1 cellular context compared by ENCODE assay signal in the genomic region with DNA sequence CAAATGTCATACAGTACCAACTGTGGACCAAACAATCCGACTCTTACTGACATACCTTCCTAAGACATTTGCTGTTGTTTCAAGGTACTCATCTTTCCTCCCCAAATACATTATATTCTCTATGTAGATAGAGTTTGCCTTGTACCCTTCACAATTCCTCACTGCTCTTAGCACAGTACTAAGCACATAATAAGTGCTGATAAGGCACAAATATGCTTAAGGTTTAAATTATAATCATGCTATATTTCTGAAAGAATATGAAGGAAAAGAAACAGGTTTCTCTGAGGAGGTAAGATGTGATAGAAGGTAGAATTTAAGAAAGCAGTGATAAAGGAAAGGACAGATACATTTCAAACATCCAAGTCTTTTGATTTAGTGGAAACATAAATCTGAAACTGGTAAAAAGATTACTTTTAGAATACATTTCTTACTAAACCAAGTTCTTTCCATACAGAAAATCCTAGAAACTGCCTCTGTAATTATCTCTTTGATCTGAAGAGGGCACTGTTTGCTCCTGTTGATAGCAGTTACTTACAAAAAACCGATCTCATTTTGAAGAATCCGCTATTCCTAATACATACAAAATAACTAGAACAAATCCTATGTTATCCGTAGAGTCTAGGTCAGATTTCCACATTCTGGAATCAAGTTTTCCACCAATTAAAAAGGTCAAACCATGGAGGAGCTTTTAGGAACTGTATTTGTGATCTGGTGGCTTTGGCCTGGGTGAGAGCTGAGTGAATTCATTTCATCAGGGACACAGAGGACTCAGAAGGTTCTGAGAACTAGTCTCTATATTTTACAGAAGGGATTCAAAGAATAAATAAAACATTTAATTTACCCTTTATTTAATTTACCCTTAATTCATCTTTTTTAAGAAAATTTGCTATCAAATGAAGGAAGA.
TF ChIP-seq lines count a peak whose summit lies in the region.

No MANE protein-coding gene starts in this region.

TF ChIP-seq in SK-N-SH treated with all-trans-retinoic acid at 6 μM for 48 hours, 23 proteins besides CTCF, POLR2A, EP300 and RAD21 (continued from another document):
- TF ChIP-seq, protein P1, sequence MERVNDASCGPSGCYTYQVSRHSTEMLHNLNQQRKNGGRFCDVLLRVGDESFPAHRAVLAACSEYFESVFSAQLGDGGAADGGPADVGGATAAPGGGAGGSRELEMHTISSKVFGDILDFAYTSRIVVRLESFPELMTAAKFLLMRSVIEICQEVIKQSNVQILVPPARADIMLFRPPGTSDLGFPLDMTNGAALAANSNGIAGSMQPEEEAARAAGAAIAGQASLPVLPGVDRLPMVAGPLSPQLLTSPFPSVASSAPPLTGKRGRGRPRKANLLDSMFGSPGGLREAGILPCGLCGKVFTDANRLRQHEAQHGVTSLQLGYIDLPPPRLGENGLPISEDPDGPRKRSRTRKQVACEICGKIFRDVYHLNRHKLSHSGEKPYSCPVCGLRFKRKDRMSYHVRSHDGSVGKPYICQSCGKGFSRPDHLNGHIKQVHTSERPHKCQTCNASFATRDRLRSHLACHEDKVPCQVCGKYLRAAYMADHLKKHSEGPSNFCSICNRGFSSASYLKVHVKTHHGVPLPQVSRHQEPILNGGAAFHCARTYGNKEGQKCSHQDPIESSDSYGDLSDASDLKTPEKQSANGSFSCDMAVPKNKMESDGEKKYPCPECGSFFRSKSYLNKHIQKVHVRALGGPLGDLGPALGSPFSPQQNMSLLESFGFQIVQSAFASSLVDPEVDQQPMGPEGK (CRISPR knock-in tag; IDR thresholded peaks at IDR 0.05; ENCODE audit: borderline replicate concordance) = no peak
- TF ChIP-seq, protein P2, sequence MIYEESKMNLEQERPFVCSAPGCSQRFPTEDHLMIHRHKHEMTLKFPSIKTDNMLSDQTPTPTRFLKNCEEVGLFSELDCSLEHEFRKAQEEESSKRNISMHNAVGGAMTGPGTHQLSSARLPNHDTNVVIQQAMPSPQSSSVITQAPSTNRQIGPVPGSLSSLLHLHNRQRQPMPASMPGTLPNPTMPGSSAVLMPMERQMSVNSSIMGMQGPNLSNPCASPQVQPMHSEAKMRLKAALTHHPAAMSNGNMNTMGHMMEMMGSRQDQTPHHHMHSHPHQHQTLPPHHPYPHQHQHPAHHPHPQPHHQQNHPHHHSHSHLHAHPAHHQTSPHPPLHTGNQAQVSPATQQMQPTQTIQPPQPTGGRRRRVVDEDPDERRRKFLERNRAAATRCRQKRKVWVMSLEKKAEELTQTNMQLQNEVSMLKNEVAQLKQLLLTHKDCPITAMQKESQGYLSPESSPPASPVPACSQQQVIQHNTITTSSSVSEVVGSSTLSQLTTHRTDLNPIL (CRISPR knock-in tag; IDR thresholded peaks at IDR 0.05; ENCODE audit: low read depth) = no peak
- TF ChIP-seq SNAI2 (CRISPR knock-in tag; IDR thresholded peaks at IDR 0.05) (no peak), CSDC2 (CRISPR knock-in tag; IDR thresholded peaks at IDR 0.05) (no peak), GLIS3 (CRISPR knock-in tag; IDR thresholded peaks at IDR 0.05) (no peak), ZNF70 (CRISPR knock-in tag; IDR thresholded peaks at IDR 0.05) (no peak), ARNTL (CRISPR knock-in tag; IDR thresholded peaks at IDR 0.05; ENCODE audit: borderline replicate concordance, low read depth) (no peak), ISL1 (CRISPR knock-in tag; IDR thresholded peaks at IDR 0.05) (no peak), PPARA (CRISPR knock-in tag; IDR thresholded peaks at IDR 0.05; ENCODE audit: borderline replicate concordance) (no peak), ZNF565 (CRISPR knock-in tag; conservative IDR thresholded peaks at IDR 0.05; ENCODE audit: low read depth) (no peak)
- TF ChIP-seq, protein P3, sequence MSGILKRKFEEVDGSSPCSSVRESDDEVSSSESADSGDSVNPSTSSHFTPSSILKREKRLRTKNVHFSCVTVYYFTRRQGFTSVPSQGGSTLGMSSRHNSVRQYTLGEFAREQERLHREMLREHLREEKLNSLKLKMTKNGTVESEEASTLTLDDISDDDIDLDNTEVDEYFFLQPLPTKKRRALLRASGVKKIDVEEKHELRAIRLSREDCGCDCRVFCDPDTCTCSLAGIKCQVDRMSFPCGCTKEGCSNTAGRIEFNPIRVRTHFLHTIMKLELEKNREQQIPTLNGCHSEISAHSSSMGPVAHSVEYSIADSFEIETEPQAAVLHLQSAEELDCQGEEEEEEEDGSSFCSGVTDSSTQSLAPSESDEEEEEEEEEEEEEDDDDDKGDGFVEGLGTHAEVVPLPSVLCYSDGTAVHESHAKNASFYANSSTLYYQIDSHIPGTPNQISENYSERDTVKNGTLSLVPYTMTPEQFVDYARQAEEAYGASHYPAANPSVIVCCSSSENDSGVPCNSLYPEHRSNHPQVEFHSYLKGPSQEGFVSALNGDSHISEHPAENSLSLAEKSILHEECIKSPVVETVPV (CRISPR knock-in tag; IDR thresholded peaks at IDR 0.05) = no peak
- TF ChIP-seq, protein P4, sequence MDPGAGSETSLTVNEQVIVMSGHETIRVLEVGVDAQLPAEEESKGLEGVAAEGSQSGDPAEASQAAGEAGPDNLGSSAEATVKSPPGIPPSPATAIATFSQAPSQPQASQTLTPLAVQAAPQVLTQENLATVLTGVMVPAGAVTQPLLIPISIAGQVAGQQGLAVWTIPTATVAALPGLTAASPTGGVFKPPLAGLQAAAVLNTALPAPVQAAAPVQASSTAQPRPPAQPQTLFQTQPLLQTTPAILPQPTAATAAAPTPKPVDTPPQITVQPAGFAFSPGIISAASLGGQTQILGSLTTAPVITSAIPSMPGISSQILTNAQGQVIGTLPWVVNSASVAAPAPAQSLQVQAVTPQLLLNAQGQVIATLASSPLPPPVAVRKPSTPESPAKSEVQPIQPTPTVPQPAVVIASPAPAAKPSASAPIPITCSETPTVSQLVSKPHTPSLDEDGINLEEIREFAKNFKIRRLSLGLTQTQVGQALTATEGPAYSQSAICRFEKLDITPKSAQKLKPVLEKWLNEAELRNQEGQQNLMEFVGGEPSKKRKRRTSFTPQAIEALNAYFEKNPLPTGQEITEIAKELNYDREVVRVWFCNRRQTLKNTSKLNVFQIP (CRISPR knock-in tag; IDR thresholded peaks at IDR 0.05; ENCODE audit: borderline replicate concordance, low read depth) = no peak
